In genomic region chr4:159555873-159556272, GRCh38 we compare ENCODE assay signal across 37 cellular contexts.
"Had no signal": no experiment of that assay in that cellular context is flagged by ENCODE, and none has a peak within 500 bp of the region (broad histone marks: within the 10 kb centered on the region; RNA-seq: fewer than 3 reads in every experiment).

No MANE protein-coding gene starts in this region.

- H3K36me3 ChIP-seq: adrenal gland, breast epithelium, cardiac muscle cell, colonic mucosa, esophagus squamous epithelium, WERI-Rb-1 had no signal

- H3K27ac ChIP-seq: adrenal gland, breast epithelium, cardiac muscle cell, colonic mucosa, epithelial cell of prostate, esophagus squamous epithelium, WERI-Rb-1 had no signal

- H3K4me3 ChIP-seq: adrenal gland, breast epithelium, cardiac muscle cell, colonic mucosa, esophagus squamous epithelium had no signal

- DNase-seq: activated CD4-positive, alpha-beta memory T cell treated with anti-CD3 and anti-CD28 coated beads for 36 hours; activated CD4-positive, alpha-beta T cell treated with anti-CD3 and anti-CD28 coated beads for 36 hours; activated CD4-positive, alpha-beta T cell treated with anti-CD3 and anti-CD28 coated beads, Interleukin-2, amount 10 ng/mL, durations not matched to agents 24 days and 14 days; activated CD4-positive, CD25-positive, alpha-beta regulatory T cell; activated CD4-positive, CD25-positive, alpha-beta regulatory T cell treated with anti-CD3 and anti-CD28 coated beads, Interleukin-2, amount 50 U/mL, for 72 hours; activated CD8-positive, alpha-beta memory T cell treated with anti-CD3 and anti-CD28 coated beads, Interleukin-2, amount 10 ng/mL, durations not matched to agents 7 days and 5 days; activated CD8-positive, alpha-beta memory T cell treated with anti-CD3 and anti-CD28 coated beads, Interleukin-2, amount 50 U/mL, for 4 hours; activated CD8-positive, alpha-beta T cell treated with anti-CD3 and anti-CD28 coated beads, Interleukin-2, amount 10 ng/mL, durations not matched to agents 7 days and 5 days; activated effector memory CD4-positive, alpha-beta T cell treated with anti-CD3 and anti-CD28 coated beads, Interleukin-2, amount 50 U/mL, for 16 hours; activated naive CD4-positive, alpha-beta T cell treated with anti-CD3 and anti-CD28 coated beads for 36 hours; activated naive CD8-positive, alpha-beta T cell treated with anti-CD3 and anti-CD28 coated beads for 36 hours; activated naive CD8-positive, alpha-beta T cell treated with anti-CD3 and anti-CD28 coated beads, Interleukin-2, amount 50 U/mL, for 24 hours; activated T-cell treated with anti-CD3 and anti-CD28 coated beads, Interleukin-2, amount 50 U/mL, for 1 hour; activated T-cell treated with anti-CD3 and anti-CD28 coated beads, Interleukin-2, amount 50 U/mL, for 48 hours; adrenal gland; amygdala; aorta; central memory CD4-positive, alpha-beta T cell; cerebellar nuclear complex; colonic mucosa; effector CD8-positive, alpha-beta T cell; esophagus squamous epithelium; foreskin melanocyte; head of caudate nucleus; hippocampal formation; T1000; WERI-Rb-1 had no signal

- H3K9me3 ChIP-seq: adrenal gland, breast epithelium, colonic mucosa, esophagus squamous epithelium had no signal

- H3K27me3 Mint-ChIP-seq: activated CD4-positive, alpha-beta memory T cell treated with anti-CD3 and anti-CD28 coated beads for 36 hours; activated CD4-positive, alpha-beta T cell treated with anti-CD3 and anti-CD28 coated beads for 36 hours; activated CD4-positive, alpha-beta T cell treated with anti-CD3 and anti-CD28 coated beads, Interleukin-2, amount 10 ng/mL, durations not matched to agents 24 days and 14 days; activated CD8-positive, alpha-beta memory T cell treated with anti-CD3 and anti-CD28 coated beads, Interleukin-2, amount 10 ng/mL, durations not matched to agents 7 days and 5 days; activated naive CD4-positive, alpha-beta T cell treated with anti-CD3 and anti-CD28 coated beads, Interleukin-2, amount 50 U/mL, for 24 hours; activated naive CD8-positive, alpha-beta T cell treated with anti-CD3 and anti-CD28 coated beads for 36 hours; activated naive CD8-positive, alpha-beta T cell treated with anti-CD3 and anti-CD28 coated beads, Interleukin-2, amount 50 U/mL, for 24 hours; brain had no signal

- H3K27ac Mint-ChIP-seq: activated CD4-positive, alpha-beta memory T cell treated with anti-CD3 and anti-CD28 coated beads for 36 hours; activated CD4-positive, alpha-beta T cell treated with anti-CD3 and anti-CD28 coated beads for 36 hours; activated CD4-positive, alpha-beta T cell treated with anti-CD3 and anti-CD28 coated beads, Interleukin-2, amount 10 ng/mL, durations not matched to agents 24 days and 14 days; activated CD8-positive, alpha-beta memory T cell treated with anti-CD3 and anti-CD28 coated beads, Interleukin-2, amount 10 ng/mL, durations not matched to agents 7 days and 5 days; activated CD8-positive, alpha-beta T cell treated with anti-CD3 and anti-CD28 coated beads, Interleukin-2, amount 10 ng/mL, durations not matched to agents 7 days and 5 days; activated naive CD4-positive, alpha-beta T cell treated with anti-CD3 and anti-CD28 coated beads for 36 hours; activated naive CD4-positive, alpha-beta T cell treated with anti-CD3 and anti-CD28 coated beads, Interleukin-2, amount 50 U/mL, for 24 hours; activated naive CD8-positive, alpha-beta T cell treated with anti-CD3 and anti-CD28 coated beads for 36 hours; activated naive CD8-positive, alpha-beta T cell treated with anti-CD3 and anti-CD28 coated beads, Interleukin-2, amount 50 U/mL, for 24 hours; activated T-helper 1 cell treated with anti-CD3 and anti-CD28 coated beads, Interleukin-12 subunit alpha, Interleukin-12 subunit beta, Interleukin-2, Interleukin-4 antibody, amounts not matched to agents 30 ng/mL and 10 ng/mL and 1 ng/mL, durations not matched to agents 14 hours and 24 hours and 36 hours; activated T-helper 2 cell treated with anti-CD3 and anti-CD28 coated beads, Interferon-gamma antibody, Interleukin-2, Interleukin-4, amounts not matched to agents 10 μg/mL and 5 μg/mL and 100 μg/mL, durations not matched to agents 14 hours and 24 hours and 36 hours; brain; T-helper 2 cell treated with Interferon-gamma antibody and Interleukin-4, amounts not matched to agents 5 μg/mL and 100 μg/mL, for 36 hours had no signal

- H3K27me3 ChIP-seq: adrenal gland, breast epithelium, cardiac muscle cell, colonic mucosa, esophagus squamous epithelium had no signal

- H3K4me1 ChIP-seq: adrenal gland, breast epithelium, colonic mucosa, esophagus squamous epithelium had no signal

- H3K4me1 Mint-ChIP-seq: activated CD4-positive, alpha-beta T cell treated with anti-CD3 and anti-CD28 coated beads for 36 hours; activated CD4-positive, alpha-beta T cell treated with anti-CD3 and anti-CD28 coated beads, Interleukin-2, amount 10 ng/mL, durations not matched to agents 24 days and 14 days; activated CD8-positive, alpha-beta memory T cell treated with anti-CD3 and anti-CD28 coated beads, Interleukin-2, amount 10 ng/mL, durations not matched to agents 7 days and 5 days; activated naive CD4-positive, alpha-beta T cell treated with anti-CD3 and anti-CD28 coated beads, Interleukin-2, amount 50 U/mL, for 24 hours; activated naive CD8-positive, alpha-beta T cell treated with anti-CD3 and anti-CD28 coated beads for 36 hours; activated naive CD8-positive, alpha-beta T cell treated with anti-CD3 and anti-CD28 coated beads, Interleukin-2, amount 50 U/mL, for 24 hours; brain had no signal

- H3K36me3 Mint-ChIP-seq: activated CD4-positive, alpha-beta memory T cell treated with anti-CD3 and anti-CD28 coated beads for 36 hours; activated CD8-positive, alpha-beta memory T cell treated with anti-CD3 and anti-CD28 coated beads, Interleukin-2, amount 10 ng/mL, durations not matched to agents 7 days and 5 days; activated naive CD4-positive, alpha-beta T cell treated with anti-CD3 and anti-CD28 coated beads, Interleukin-2, amount 50 U/mL, for 24 hours; activated naive CD8-positive, alpha-beta T cell treated with anti-CD3 and anti-CD28 coated beads for 36 hours; brain had no signal

- ATAC-seq: activated CD4-positive, alpha-beta T cell treated with anti-CD3 and anti-CD28 coated beads for 36 hours; activated CD8-positive, alpha-beta memory T cell treated with anti-CD3 and anti-CD28 coated beads, Interleukin-2, amount 10 ng/mL, durations not matched to agents 7 days and 5 days; activated CD8-positive, alpha-beta T cell treated with anti-CD3 and anti-CD28 coated beads, Interleukin-2, amount 10 ng/mL, durations not matched to agents 7 days and 5 days; activated naive CD8-positive, alpha-beta T cell treated with anti-CD3 and anti-CD28 coated beads, Interleukin-2, amount 50 U/mL, for 24 hours had no signal

- H3K4me3 Mint-ChIP-seq: activated CD4-positive, alpha-beta memory T cell treated with anti-CD3 and anti-CD28 coated beads for 36 hours; activated CD4-positive, alpha-beta T cell treated with anti-CD3 and anti-CD28 coated beads for 36 hours; activated CD4-positive, alpha-beta T cell treated with anti-CD3 and anti-CD28 coated beads, Interleukin-2, amount 10 ng/mL, durations not matched to agents 24 days and 14 days; activated CD8-positive, alpha-beta memory T cell treated with anti-CD3 and anti-CD28 coated beads, Interleukin-2, amount 10 ng/mL, durations not matched to agents 7 days and 5 days; activated CD8-positive, alpha-beta T cell treated with anti-CD3 and anti-CD28 coated beads, Interleukin-2, amount 10 ng/mL, durations not matched to agents 7 days and 5 days; activated naive CD4-positive, alpha-beta T cell treated with anti-CD3 and anti-CD28 coated beads for 36 hours; activated naive CD4-positive, alpha-beta T cell treated with anti-CD3 and anti-CD28 coated beads, Interleukin-2, amount 50 U/mL, for 24 hours; activated naive CD8-positive, alpha-beta T cell treated with anti-CD3 and anti-CD28 coated beads for 36 hours; activated naive CD8-positive, alpha-beta T cell treated with anti-CD3 and anti-CD28 coated beads, Interleukin-2, amount 50 U/mL, for 24 hours; activated T-helper 1 cell treated with anti-CD3 and anti-CD28 coated beads, Interleukin-12 subunit alpha, Interleukin-12 subunit beta, Interleukin-2, Interleukin-4 antibody, amounts not matched to agents 30 ng/mL and 10 ng/mL and 1 ng/mL, durations not matched to agents 14 hours and 24 hours and 36 hours; brain; T-helper 2 cell treated with Interferon-gamma antibody and Interleukin-4, amounts not matched to agents 5 μg/mL and 100 μg/mL, for 36 hours had no signal

- H3K9me3 Mint-ChIP-seq: activated CD4-positive, alpha-beta T cell treated with anti-CD3 and anti-CD28 coated beads, Interleukin-2, amount 10 ng/mL, durations not matched to agents 24 days and 14 days; activated naive CD4-positive, alpha-beta T cell treated with anti-CD3 and anti-CD28 coated beads for 36 hours; activated naive CD8-positive, alpha-beta T cell treated with anti-CD3 and anti-CD28 coated beads for 36 hours; activated naive CD8-positive, alpha-beta T cell treated with anti-CD3 and anti-CD28 coated beads, Interleukin-2, amount 50 U/mL, for 24 hours; activated T-helper 1 cell treated with anti-CD3 and anti-CD28 coated beads, Interleukin-12 subunit alpha, Interleukin-12 subunit beta, Interleukin-2, Interleukin-4 antibody, amounts not matched to agents 30 ng/mL and 10 ng/mL and 1 ng/mL, durations not matched to agents 14 hours and 24 hours and 36 hours; activated T-helper 2 cell treated with anti-CD3 and anti-CD28 coated beads, Interferon-gamma antibody, Interleukin-2, Interleukin-4, amounts not matched to agents 10 μg/mL and 5 μg/mL and 100 μg/mL, durations not matched to agents 14 hours and 24 hours and 36 hours; T-helper 2 cell treated with Interferon-gamma antibody and Interleukin-4, amounts not matched to agents 5 μg/mL and 100 μg/mL, for 36 hours had no signal

- FAIRE-seq: endometrium, endothelial cell of umbilical vein had no signal
